16 cellular contexts compared by ENCODE assay signal in the genomic region with DNA sequence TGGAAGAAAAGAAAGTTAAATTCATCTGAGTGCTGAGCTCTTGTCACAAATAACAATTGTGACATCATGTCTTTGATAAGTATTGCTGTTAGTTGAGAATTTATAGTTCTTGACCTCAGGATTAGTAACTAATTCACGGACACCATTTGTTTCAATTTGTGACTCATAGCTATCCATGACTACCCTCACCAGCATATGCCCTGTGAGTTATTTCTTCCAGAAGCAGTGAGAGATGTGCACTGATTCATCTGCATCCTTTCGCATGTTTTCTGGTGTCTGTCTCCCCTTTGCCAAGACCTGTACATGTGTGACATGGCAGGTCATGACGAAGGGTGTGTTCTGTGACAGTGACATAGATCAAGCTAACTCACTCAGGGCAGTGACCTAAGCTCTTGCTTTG.
DNase-seq lines count a peak whose midpoint lies in the region; ATAC-seq and TF ChIP-seq lines count a peak whose summit lies in the region.
"Had no signal": no experiment of that assay in that cellular context is flagged by ENCODE, and none has a peak within 500 bp of the region (broad histone marks: within the 10 kb centered on the region; RNA-seq: fewer than 3 reads in every experiment).

No MANE protein-coding gene starts in this region.

- intact Hi-C loops in cardiac septum (cut with DNase I) = no loop called here
- intact Hi-C loops in body of pancreas (cut with DNase I) = no loop called here

- 84 to 85% methylated on average over 3 of the region's 3 CpGs for WGBS in body of pancreas, 2 donors

- no peaks in the 10 kb centered on the region for H3K27me3 ChIP-seq in body of pancreas
- H3K27me3 ChIP-seq: adrenal gland, dorsolateral prefrontal cortex, heart left ventricle, sigmoid colon had no signal

- no peaks in the 10 kb centered on the region for H3K9me3 ChIP-seq in body of pancreas
- H3K9me3 ChIP-seq: adrenal gland, heart left ventricle, sigmoid colon had no signal

- DNase-seq in AG09309 (ENCODE audit: low read depth) = peak; percentile 27
- DNase-seq in HK-2 (ENCODE audit: unreplicated experiment) = peak; percentile 19
- peak; percentile 29 for DNase-seq in astrocyte of the spinal cord (ENCODE audit: low read depth, low spot score)
- DNase-seq in hepatic stellate cell (ENCODE audit: low spot score) = peak; percentile 22
- no peak for DNase-seq in NCI-H1930 (lab: John Stamatoyannopoulos, UW)
- no peak for DNase-seq in SW 1271 (lab: John Stamatoyannopoulos, UW)
- DNase-seq in cardiac septum (ENCODE audit: low spot score) = no peak
- no peak for DNase-seq in body of pancreas
- DNase-seq: dorsolateral prefrontal cortex, GOT3, heart left ventricle, natural killer cell, NCI-H2081, sigmoid colon had no signal

- ATAC-seq in body of pancreas = no peak
- ATAC-seq: heart left ventricle, natural killer cell, WTC11 had no signal

- H3K4me3 ChIP-seq in AG09309 (ENCODE audit: control insufficient read depth, low read depth, low read length) (no peak overlapping the region), astrocyte of the spinal cord (ENCODE audit: low read depth, low read length) (no peak overlapping the region), body of pancreas (no peak overlapping the region)
- H3K4me3 ChIP-seq: adrenal gland, dorsolateral prefrontal cortex, heart left ventricle, sigmoid colon had no signal

- in situ Hi-C loops in astrocyte of the spinal cord (cut with HindIII; ENCODE audit: low sequenced_read_pairs) = no loop called here

- no peak overlapping the region for H3K27ac ChIP-seq in body of pancreas
- H3K27ac ChIP-seq: dorsolateral prefrontal cortex, heart left ventricle, sigmoid colon had no signal

- no peaks in the 10 kb centered on the region for H3K36me3 ChIP-seq in body of pancreas (replicated peaks in 1 of 2; ENCODE audit: insufficient read depth in 1 of 2, low read depth in 2 of 2)
- H3K36me3 ChIP-seq: adrenal gland had no signal

- no peak for TF ChIP-seq CTCF in AG09309 (IDR thresholded peaks at IDR 0.05; ENCODE audit: control insufficient read depth, insufficient read depth, low read depth, low read length, missing control alignments)
- TF ChIP-seq CTCF in astrocyte of the spinal cord (IDR thresholded peaks at IDR 0.05; ENCODE audit: low read depth, low read length) = no peak
- no peak for TF ChIP-seq CTCF in body of pancreas (IDR thresholded peaks at IDR 0.05)

- no peaks in the 10 kb centered on the region for H3K4me1 ChIP-seq in body of pancreas
- H3K4me1 ChIP-seq: sigmoid colon had no signal

- TF ChIP-seq POLR2A in body of pancreas (IDR thresholded peaks at IDR 0.05) = no peak

Comparison
In these comparisons a context has a peak if more than half of its experiments do, and no peak if none do; other contexts are left out.
1. DNase-seq: peak in AG09309 (single experiment), HK-2 (single experiment), astrocyte of the spinal cord (single experiment) and hepatic stellate cell (single experiment); none in NCI-H1930 (0 of 2), SW 1271 (0 of 2), cardiac septum (single experiment) and body of pancreas (0 of 4).